Comparison of ENCODE assay signal across 1 cellular context in genomic region chr7:20187855-20188254, GRCh38. TPM values are rescaled to one million over a fixed set of nuclear protein-coding genes. Genes with fewer than 3 reads are reported as not detected.
"Had no signal": no experiment of that assay in that cellular context is flagged by ENCODE, and none has a peak within 500 bp of the region (broad histone marks: within the 10 kb centered on the region; RNA-seq: fewer than 3 reads in every experiment).

No MANE protein-coding gene starts in this region.

RNA-seq across cellular contexts. Expression of gene MACC1, which starts 29.3 kb away (rescaled TPM):
- total RNA-seq: SJSA1 had no signal
